ENCODE assay signal across 10 cellular contexts in genomic region chr16:48126801-48127644, GRCh38. TPM values are rescaled to one million over a fixed set of nuclear protein-coding genes. Genes with fewer than 3 reads are reported as not detected.
DNase-seq lines count a peak whose midpoint lies in the region; ATAC-seq and TF ChIP-seq lines count a peak whose summit lies in the region.
"Had no signal": no experiment of that assay in that cellular context is flagged by ENCODE, and none has a peak within 500 bp of the region (broad histone marks: within the 10 kb centered on the region; RNA-seq: fewer than 3 reads in every experiment).

No MANE protein-coding gene starts in this region.

- no peak overlapping the region for H3K4me3 Mint-ChIP-seq in CD4-positive, alpha-beta memory T cell

- H3K36me3 ChIP-seq in CD4-positive, alpha-beta memory T cell (ENCODE audit: insufficient read depth, low read length) = no peaks in the 10 kb centered on the region

- intact Hi-C loops in CD4-positive, alpha-beta memory T cell (cut with micrococcal nuclease) = no loop called here

- POLR2A ChIA-PET in CD4-positive, alpha-beta memory T cell (lab: Charles Lee; ENCODE audit: partially characterized antibody) = interaction anchor here (0.7 kb wide), 1 partner anchor 650 kb away, joined by 3 read pairs; no protein-coding TSS in a partner anchor

- H3K27ac ChIP-seq in coronary artery = no peak overlapping the region
- H3K27ac ChIP-seq in CD4-positive, alpha-beta memory T cell (ENCODE audit: low read depth, low read length) = no peak overlapping the region

- no peaks in the 10 kb centered on the region for H3K4me1 Mint-ChIP-seq in CD4-positive, alpha-beta memory T cell

- H3K4me1 ChIP-seq in CD4-positive, alpha-beta memory T cell (ENCODE audit: insufficient read depth, low read length) = no peaks in the 10 kb centered on the region

- no peak overlapping the region for H3K4me3 ChIP-seq in epithelial cell of esophagus (ENCODE audit: low read length)
- H3K4me3 ChIP-seq in coronary artery = no peak overlapping the region
- no peak overlapping the region for H3K4me3 ChIP-seq in CD4-positive, alpha-beta memory T cell (ENCODE audit: low read length in 2 of 2)

- CTCF ChIA-PET in CD4-positive, alpha-beta memory T cell (lab: Charles Lee; ENCODE audit: partially characterized antibody) = interaction anchor here (0.6 kb wide), 1 partner anchor 10 kb away, joined by 3 read pairs; no protein-coding TSS in a partner anchor

- peak; percentile 99 for DNase-seq in HCEC 1CT
- peak; percentile 78 for DNase-seq in NCI-H510A (lab: John Stamatoyannopoulos, UW)
- peak; percentile 90 for DNase-seq in epithelial cell of esophagus (ENCODE audit: low read depth)
- DNase-seq in pulmonary artery endothelial cell (ENCODE audit: low read depth, low spot score) = peak; percentile 36
- no peak for DNase-seq in coronary artery (ENCODE audit: low spot score)
- no peak for DNase-seq in CD4-positive, alpha-beta memory T cell
- DNase-seq in NCI-H146 (lab: John Stamatoyannopoulos, UW) = no peak
- DNase-seq: central memory CD4-positive, alpha-beta T cell had no signal

- ATAC-seq in HG02870 (IDR thresholded peaks at IDR 0.05; ENCODE audit: unreplicated experiment) = no peak

- H3K9me3 ChIP-seq in CD4-positive, alpha-beta memory T cell (ENCODE audit: control insufficient read depth in 1 of 2, low read length in 2 of 2) = no peaks in the 10 kb centered on the region

- peaks cover 0 to 3% (median 0%) of the 10 kb centered on the region in 8 donors for H3K9me3 Mint-ChIP-seq in CD4-positive, alpha-beta memory T cell

- H3K27ac Mint-ChIP-seq in CD4-positive, alpha-beta memory T cell = no peak overlapping the region

- no peaks in the 10 kb centered on the region for H3K27me3 ChIP-seq in CD4-positive, alpha-beta memory T cell (ENCODE audit: insufficient read depth, low read length)

- H3K27me3 Mint-ChIP-seq in CD4-positive, alpha-beta memory T cell = peaks cover 0 to 4% of the 10 kb centered on the region in 2 donors

- no peaks in the 10 kb centered on the region for H3K36me3 Mint-ChIP-seq in CD4-positive, alpha-beta memory T cell

- TF ChIP-seq CTCF in epithelial cell of esophagus (IDR thresholded peaks at IDR 0.05; ENCODE audit: insufficient read depth, low read depth, low read length, missing control alignments) (no peak), coronary artery (IDR thresholded peaks at IDR 0.05) (no peak)

RNA-seq across cellular contexts. Expression of gene ABCC12, which starts 28.8 kb away (rescaled TPM):
- total RNA-seq in pulmonary artery endothelial cell = not detected in 2 replicates
- total RNA-seq in CD4-positive, alpha-beta memory T cell = not detected
- not detected for polyA plus RNA-seq in CD4-positive, alpha-beta memory T cell
- total RNA-seq: SK-MEL-5 had no signal

Comparison
In these comparisons a context has a peak if more than half of its experiments do, and no peak if none do; other contexts are left out.
1. DNase-seq: peak in HCEC 1CT (single experiment), NCI-H510A (single experiment), epithelial cell of esophagus (single experiment) and pulmonary artery endothelial cell (single experiment); none in coronary artery (single experiment), CD4-positive, alpha-beta memory T cell (0 of 5) and NCI-H146 (single experiment).